ENCODE assay signal across 23 cellular contexts in genomic region chr2:234885884-234886283, GRCh38.
"Had no signal": no experiment of that assay in that cellular context is flagged by ENCODE, and none has a peak within 500 bp of the region (broad histone marks: within the 10 kb centered on the region; RNA-seq: fewer than 3 reads in every experiment).

No MANE protein-coding gene starts in this region.

- H3K4me1 Mint-ChIP-seq: naive thymus-derived CD8-positive, alpha-beta T cell; stimulated activated naive B cell treated with anti-CD40 and anti-IgM and Interleukin-4, amounts not matched to agents 10 μg/mL and 1 μg/mL and 100 μg/mL, for 72 hours had no signal

- H3K27me3 ChIP-seq: colonic mucosa, esophagus squamous epithelium, sigmoid colon, stomach, thyroid gland, upper lobe of right lung had no signal

- H3K4me1 ChIP-seq: colonic mucosa, prostate gland had no signal

- H3K36me3 Mint-ChIP-seq: naive thymus-derived CD8-positive, alpha-beta T cell; stimulated activated naive B cell treated with anti-CD40 and anti-IgM and Interleukin-4, amounts not matched to agents 10 μg/mL and 1 μg/mL and 100 μg/mL, for 72 hours had no signal

- DNase-seq: activated CD4-positive, alpha-beta T cell treated with anti-CD3 and anti-CD28 coated beads for 36 hours; activated CD4-positive, CD25-positive, alpha-beta regulatory T cell; activated effector memory CD4-positive, alpha-beta T cell treated with Interleukin-2 at 50 U/mL for 16 hours; activated naive CD4-positive, alpha-beta T cell treated with Interleukin-2 at 50 U/mL for 16 hours; anterior cingulate cortex; cerebellar nuclear complex; colonic mucosa; effector CD8-positive, alpha-beta T cell; esophagus squamous epithelium; naive thymus-derived CD8-positive, alpha-beta T cell; retina; sigmoid colon; small intestine; stimulated activated CD4-positive, alpha-beta T cell treated with anti-CD3 and anti-CD28 coated beads, Interleukin-4, amount 100 ng/mL, for 4 hours; stimulated activated naive B cell treated with anti-CD40 and anti-IgM and Interleukin-4, amounts not matched to agents 10 μg/mL and 1 μg/mL and 100 μg/mL, for 72 hours; stomach; T-helper 1 cell; thyroid gland; upper lobe of right lung had no signal

- H3K36me3 ChIP-seq: colonic mucosa, esophagus squamous epithelium, prostate gland, sigmoid colon, stomach, thyroid gland, upper lobe of right lung had no signal

- H3K27ac ChIP-seq: colonic mucosa, epithelial cell of prostate, esophagus squamous epithelium, prostate gland, sigmoid colon, stomach, thyroid gland, upper lobe of right lung had no signal

- H3K4me3 Mint-ChIP-seq: activated CD4-positive, alpha-beta T cell treated with anti-CD3 and anti-CD28 coated beads for 36 hours; activated naive CD8-positive, alpha-beta T cell; naive thymus-derived CD8-positive, alpha-beta T cell; stimulated activated naive B cell treated with anti-CD40 and anti-IgM and Interleukin-4, amounts not matched to agents 10 μg/mL and 1 μg/mL and 100 μg/mL, for 72 hours; T-helper 2 cell treated with Interferon-gamma antibody and Interleukin-4, amounts not matched to agents 5 μg/mL and 100 μg/mL, for 36 hours had no signal

- H3K27ac Mint-ChIP-seq: activated CD4-positive, alpha-beta T cell treated with anti-CD3 and anti-CD28 coated beads for 36 hours; activated naive CD8-positive, alpha-beta T cell; stimulated activated naive B cell treated with anti-CD40 and anti-IgM and Interleukin-4, amounts not matched to agents 10 μg/mL and 1 μg/mL and 100 μg/mL, for 72 hours; T-helper 2 cell treated with Interferon-gamma antibody and Interleukin-4, amounts not matched to agents 5 μg/mL and 100 μg/mL, for 36 hours had no signal

- H3K9me3 Mint-ChIP-seq: stimulated activated naive B cell treated with anti-CD40 and anti-IgM and Interleukin-4, amounts not matched to agents 10 μg/mL and 1 μg/mL and 100 μg/mL, for 72 hours; T-helper 2 cell treated with Interferon-gamma antibody and Interleukin-4, amounts not matched to agents 5 μg/mL and 100 μg/mL, for 36 hours had no signal

- H3K27me3 Mint-ChIP-seq: activated naive CD8-positive, alpha-beta T cell; stimulated activated naive B cell treated with anti-CD40 and anti-IgM and Interleukin-4, amounts not matched to agents 10 μg/mL and 1 μg/mL and 100 μg/mL, for 72 hours had no signal

- ATAC-seq: activated CD4-positive, alpha-beta T cell treated with anti-CD3 and anti-CD28 coated beads for 36 hours; naive thymus-derived CD8-positive, alpha-beta T cell; stimulated activated naive B cell treated with anti-CD40 and anti-IgM and Interleukin-4, amounts not matched to agents 10 μg/mL and 1 μg/mL and 100 μg/mL, for 72 hours; upper lobe of right lung had no signal

- H3K4me3 ChIP-seq: colonic mucosa, esophagus squamous epithelium, prostate gland, sigmoid colon, stomach, thyroid gland, upper lobe of right lung had no signal

- H3K9me3 ChIP-seq: colonic mucosa, esophagus squamous epithelium, prostate gland, sigmoid colon, stomach, thyroid gland, upper lobe of right lung had no signal
